1 cellular context compared by ENCODE assay signal in genomic region chr7:73605601-73606220, GRCh38.
TF ChIP-seq lines count a peak whose summit lies in the region.

No MANE protein-coding gene starts in this region.

TF ChIP-seq in K562, 482 proteins besides CTCF, POLR2A, EP300 and RAD21:
- TF ChIP-seq CREM (IDR thresholded peaks at IDR 0.05; ENCODE audit: low read depth) (0 out of 2 replicates have a peak, but pooled peaks have one; percentile 25), POLR2G (IDR thresholded peaks at IDR 0.05; ENCODE audit: low read depth, low read length) (peak; percentile 63), KDM1A (IDR thresholded peaks at IDR 0.05) (no peak), ZBTB7A (IDR thresholded peaks at IDR 0.05; ENCODE audit: borderline replicate concordance, control insufficient read depth, low read depth, low read length) (peak; percentile 26; the same call in 1 of the 2 replicates), CREB1 (IDR thresholded peaks at IDR 0.05) (peak; percentile 48; the same call in 1 of the 2 replicates), CREB1 (CRISPR knock-in tag; IDR thresholded peaks at IDR 0.05) (no peak)
